In genomic region chr10:2572611-2573010, GRCh38 we compare ENCODE assay signal across 28 cellular contexts.
"Had no signal": no experiment of that assay in that cellular context is flagged by ENCODE, and none has a peak within 500 bp of the region (broad histone marks: within the 10 kb centered on the region; RNA-seq: fewer than 3 reads in every experiment).

No MANE protein-coding gene starts in this region.

- H3K27ac ChIP-seq: stomach, suprapubic skin, thoracic aorta, thyroid gland, tibial artery, tibial nerve, transverse colon, upper lobe of left lung, upper lobe of right lung, uterus, vagina had no signal

- FAIRE-seq: urothelium cell line had no signal

- H3K36me3 Mint-ChIP-seq: stimulated activated effector memory CD8-positive, alpha-beta T cell treated with anti-CD3 and anti-CD28 coated beads, Interleukin-12 subunit alpha, Interleukin-12 subunit beta, amount 100 ng/mL, for 72 hours; stimulated activated memory B cell treated with anti-CD40 and anti-IgM and Interleukin-4, amounts not matched to agents 10 μg/mL and 1 μg/mL and 100 μg/mL, for 72 hours; stimulated activated naive B cell treated with anti-CD40 and anti-IgM and Interleukin-4, amounts not matched to agents 10 μg/mL and 1 μg/mL and 100 μg/mL, for 72 hours; type B pancreatic cell had no signal

- H3K4me3 ChIP-seq: stomach, suprapubic skin, thoracic aorta, thyroid gland, tibial artery, tibial nerve, transverse colon, upper lobe of left lung, upper lobe of right lung, uterus, vagina had no signal

- H3K4me1 ChIP-seq: stomach, suprapubic skin, thyroid gland, tibial artery, tibial nerve, transverse colon, upper lobe of left lung, upper lobe of right lung, uterus, vagina had no signal

- H3K27me3 ChIP-seq: stomach, suprapubic skin, thyroid gland, tibial artery, tibial nerve, transverse colon, upper lobe of left lung, upper lobe of right lung, uterus, vagina had no signal

- ATAC-seq: stimulated activated effector memory CD8-positive, alpha-beta T cell treated with anti-CD3 and anti-CD28 coated beads, Interleukin-12 subunit alpha, Interleukin-12 subunit beta, amount 100 ng/mL, for 72 hours; stimulated activated memory B cell treated with anti-CD40 and anti-IgM and Interleukin-4, amounts not matched to agents 10 μg/mL and 1 μg/mL and 100 μg/mL, for 72 hours; stimulated activated naive B cell treated with anti-CD40 and anti-IgM and Interleukin-4, amounts not matched to agents 10 μg/mL and 1 μg/mL and 100 μg/mL, for 72 hours; stimulated activated naive CD8-positive, alpha-beta T cell treated with anti-CD3 and anti-CD28 coated beads, Interleukin-15, amount 100 ng/mL, for 72 hours; stimulated activated naive CD8-positive, alpha-beta T cell treated with anti-CD3 and anti-CD28 coated beads, Interleukin-15, Interleukin-2, amounts not matched to agents 100 U/mL and 50 U/mL, for 24 hours; upper lobe of right lung had no signal

- H3K4me1 Mint-ChIP-seq: stimulated activated effector memory CD8-positive, alpha-beta T cell treated with anti-CD3 and anti-CD28 coated beads, Interleukin-12 subunit alpha, Interleukin-12 subunit beta, amount 100 ng/mL, for 72 hours; stimulated activated memory B cell treated with anti-CD40 and anti-IgM and Interleukin-4, amounts not matched to agents 10 μg/mL and 1 μg/mL and 100 μg/mL, for 72 hours; stimulated activated naive B cell treated with anti-CD40 and anti-IgM and Interleukin-4, amounts not matched to agents 10 μg/mL and 1 μg/mL and 100 μg/mL, for 72 hours; stimulated activated naive CD8-positive, alpha-beta T cell treated with anti-CD3 and anti-CD28 coated beads, Interleukin-15, amount 100 ng/mL, for 72 hours had no signal

- H3K4me3 Mint-ChIP-seq: stimulated activated effector memory CD8-positive, alpha-beta T cell treated with anti-CD3 and anti-CD28 coated beads, Interleukin-12 subunit alpha, Interleukin-12 subunit beta, amount 100 ng/mL, for 72 hours; stimulated activated memory B cell treated with anti-CD40 and anti-IgM and Interleukin-4, amounts not matched to agents 10 μg/mL and 1 μg/mL and 100 μg/mL, for 72 hours; stimulated activated naive B cell treated with anti-CD40 and anti-IgM and Interleukin-4, amounts not matched to agents 10 μg/mL and 1 μg/mL and 100 μg/mL, for 72 hours; stimulated activated naive CD8-positive, alpha-beta T cell treated with anti-CD3 and anti-CD28 coated beads, Interleukin-15, amount 100 ng/mL, for 72 hours; stimulated activated naive CD8-positive, alpha-beta T cell treated with anti-CD3 and anti-CD28 coated beads, Interleukin-15, Interleukin-2, amounts not matched to agents 100 ng/mL and 50 ng/mL, for 24 hours; type B pancreatic cell had no signal

- H3K9me3 Mint-ChIP-seq: stimulated activated memory B cell treated with anti-CD40 and anti-IgM and Interleukin-4, amounts not matched to agents 10 μg/mL and 1 μg/mL and 100 μg/mL, for 72 hours; stimulated activated naive B cell treated with anti-CD40 and anti-IgM and Interleukin-4, amounts not matched to agents 10 μg/mL and 1 μg/mL and 100 μg/mL, for 72 hours; stimulated activated naive CD8-positive, alpha-beta T cell treated with anti-CD3 and anti-CD28 coated beads, Interleukin-15, amount 100 ng/mL, for 72 hours; stimulated activated naive CD8-positive, alpha-beta T cell treated with anti-CD3 and anti-CD28 coated beads, Interleukin-15, Interleukin-2, amounts not matched to agents 100 ng/mL and 50 ng/mL, for 24 hours; type B pancreatic cell had no signal

- H3K36me3 ChIP-seq: stomach, suprapubic skin, thoracic aorta, thyroid gland, tibial artery, tibial nerve, transverse colon, upper lobe of left lung, upper lobe of right lung, uterus, vagina had no signal

- H3K27me3 Mint-ChIP-seq: stimulated activated memory B cell treated with anti-CD40 and anti-IgM and Interleukin-4, amounts not matched to agents 10 μg/mL and 1 μg/mL and 100 μg/mL, for 72 hours; stimulated activated naive CD8-positive, alpha-beta T cell treated with anti-CD3 and anti-CD28 coated beads, Interleukin-15, amount 100 ng/mL, for 72 hours had no signal

- H3K27ac Mint-ChIP-seq: stimulated activated effector memory CD8-positive, alpha-beta T cell treated with anti-CD3 and anti-CD28 coated beads, Interleukin-12 subunit alpha, Interleukin-12 subunit beta, amount 100 ng/mL, for 72 hours; stimulated activated memory B cell treated with anti-CD40 and anti-IgM and Interleukin-4, amounts not matched to agents 10 μg/mL and 1 μg/mL and 100 μg/mL, for 72 hours; stimulated activated naive B cell treated with anti-CD40 and anti-IgM and Interleukin-4, amounts not matched to agents 10 μg/mL and 1 μg/mL and 100 μg/mL, for 72 hours; stimulated activated naive CD8-positive, alpha-beta T cell treated with anti-CD3 and anti-CD28 coated beads, Interleukin-15, amount 100 ng/mL, for 72 hours; stimulated activated naive CD8-positive, alpha-beta T cell treated with anti-CD3 and anti-CD28 coated beads, Interleukin-15, Interleukin-2, amounts not matched to agents 100 ng/mL and 50 ng/mL, for 24 hours; type B pancreatic cell had no signal

- H3K9me3 ChIP-seq: stomach, thoracic aorta, thyroid gland, tibial artery, tibial nerve, upper lobe of left lung, upper lobe of right lung, uterus, vagina had no signal

- DNase-seq: stimulated activated CD4-positive, alpha-beta T cell treated with anti-CD3 and anti-CD28 coated beads, Interleukin-2, amount 100 ng/mL, for 48 hours; stimulated activated CD4-positive, alpha-beta T cell treated with anti-CD3 and anti-CD28 coated beads, Interleukin-4, amount 100 ng/mL, for 1 hour; stimulated activated CD4-positive, alpha-beta T cell treated with anti-CD3 and anti-CD28 coated beads, Interleukin-4, amount 100 ng/mL, for 24 hours; stimulated activated CD4-positive, alpha-beta T cell treated with anti-CD3 and anti-CD28 coated beads, Interleukin-4, amount 100 ng/mL, for 4 hours; stimulated activated CD8-positive, alpha-beta memory T cell treated with anti-CD3 and anti-CD28 coated beads, Interleukin-4, amount 100 ng/mL, for 48 hours; stimulated activated naive B cell treated with anti-CD40 and anti-IgM and Interleukin-4, amounts not matched to agents 10 μg/mL and 1 μg/mL and 100 μg/mL, for 72 hours; stimulated activated naive CD4-positive, alpha-beta T cell; stimulated activated naive CD4-positive, alpha-beta T cell treated with Interleukin-2 at 50 U/mL for 16 hours; stimulated activated naive CD8-positive, alpha-beta T cell treated with anti-CD3 and anti-CD28 coated beads, Interleukin-15, amount 100 ng/mL, for 72 hours; stimulated activated naive CD8-positive, alpha-beta T cell treated with anti-CD3 and anti-CD28 coated beads, Interleukin-15, Interleukin-2, amounts not matched to agents 100 U/mL and 50 U/mL, for 24 hours; stomach; substantia nigra; thyroid gland; tibial artery; transverse colon; trophoblast cell; upper lobe of left lung; upper lobe of right lung; uterus had no signal
